In the genomic region with DNA sequence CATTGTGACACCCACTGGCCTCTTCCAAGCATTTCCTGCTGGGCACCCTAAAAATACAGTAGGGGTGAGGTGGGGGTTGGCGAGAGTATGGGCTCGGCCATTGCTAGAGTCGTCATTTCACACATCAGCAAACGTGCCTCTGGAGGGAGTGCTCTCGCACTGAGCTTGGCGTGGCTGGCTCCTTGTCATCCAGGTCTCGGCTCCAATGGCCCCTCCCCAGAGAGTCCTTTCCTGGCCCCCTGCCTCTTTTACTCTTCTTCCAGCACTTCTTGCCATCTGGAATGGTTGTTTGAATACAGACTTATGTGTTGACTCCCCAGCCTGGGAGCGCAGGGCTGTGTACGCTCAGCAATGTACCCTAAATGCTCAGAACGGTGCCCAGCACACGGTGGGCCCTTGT, we compare ENCODE assay signal across 17 cellular contexts. TPM values are rescaled to one million over a fixed set of nuclear protein-coding genes. Genes with fewer than 3 reads are reported as not detected.
A peak's percentile ranks its signal among the peaks of the same experiment; 100 is the strongest.
DNase-seq lines count a peak whose midpoint lies in the region; ATAC-seq and TF ChIP-seq lines count a peak whose summit lies in the region.
"Had no signal": no experiment of that assay in that cellular context is flagged by ENCODE, and none has a peak within 500 bp of the region (broad histone marks: within the 10 kb centered on the region; RNA-seq: fewer than 3 reads in every experiment).

No MANE protein-coding gene starts in this region.

- H3K27ac ChIP-seq in GM23338 (ENCODE audit: low read depth) (no peak overlapping the region), hepatocyte (peak overlapping the region; percentile 97)
- H3K27ac ChIP-seq: SJSA1 had no signal

- no peak for DNase-seq in GM23338 (ENCODE audit: low spot score)
- DNase-seq in NCI-H69 (lab: John Stamatoyannopoulos, UW) = peak; percentile 26
- DNase-seq in hepatocyte (ENCODE audit: low spot score) = no peak
- DNase-seq in posterior vena cava (ENCODE audit: low spot score) = peak; percentile 31
- no peak for DNase-seq in natural killer cell treated with Interleukin-12 subunit alpha and Interleukin-12 subunit beta and Interleukin-15 and Interleukin-18, amount 100 ng/mL, for 72 hours (ENCODE audit: low spot score)
- DNase-seq in nucleus accumbens (lab: John Stamatoyannopoulos, UW) = no peak
- DNase-seq: CD8-positive, alpha-beta memory T cell; Karpas-422; NCI-H1417; NCI-H1930; NCI-H526 treated with DMSO at 0.1 percent for 48 hours; NK-92 treated with Interleukin-12 subunit alpha and Interleukin-12 subunit beta, amount 100 ng/mL, for 24 hours; OCI-M1; RPMI8226 had no signal

- ATAC-seq in GM23338 = peak; percentile 17; the same call in 1 of the 3 replicates
- no peak for ATAC-seq in natural killer cell treated with Interleukin-12 subunit alpha and Interleukin-12 subunit beta and Interleukin-15 and Interleukin-18, amount 100 ng/mL, for 72 hours
- ATAC-seq in HG02970 (IDR thresholded peaks at IDR 0.05; ENCODE audit: low FRiP score, unreplicated experiment) = no peak

- peaks cover 38% of the 10 kb centered on the region for H3K79me2 ChIP-seq in GM23338 (replicated peaks; ENCODE audit: insufficient read depth)
- H3K79me2 ChIP-seq in hepatocyte = peaks cover 40% of the 10 kb centered on the region

- H3K4me1 Mint-ChIP-seq in GM23338 = peaks cover 41% of the 10 kb centered on the region
- no peaks in the 10 kb centered on the region for H3K4me1 Mint-ChIP-seq in natural killer cell treated with Interleukin-12 subunit alpha and Interleukin-12 subunit beta and Interleukin-15 and Interleukin-18, amount 100 ng/mL, for 72 hours (ENCODE audit: low read depth in 2 of 2)
- H3K4me1 Mint-ChIP-seq: CD8-positive, alpha-beta memory T cell had no signal

- intact Hi-C loops in posterior vena cava (cut with DNase I) = no loop called here

- no peaks in the 10 kb centered on the region for H3K9me3 ChIP-seq in hepatocyte (ENCODE audit: low read depth)
- H3K9me3 ChIP-seq: HAP-1, SJSA1 had no signal

- H3K27me3 ChIP-seq in GM23338 (ENCODE audit: insufficient read depth) (no peaks in the 10 kb centered on the region), hepatocyte (no peaks in the 10 kb centered on the region)
- H3K27me3 ChIP-seq: SJSA1 had no signal

- no peak overlapping the region for H2AFZ ChIP-seq in GM23338
- no peak overlapping the region for H2AFZ ChIP-seq in hepatocyte

- no peaks in the 10 kb centered on the region for H3K36me3 Mint-ChIP-seq in GM23338 (ENCODE audit: low read depth)
- no peaks in the 10 kb centered on the region for H3K36me3 Mint-ChIP-seq in natural killer cell treated with Interleukin-12 subunit alpha and Interleukin-12 subunit beta and Interleukin-15 and Interleukin-18, amount 100 ng/mL, for 72 hours
- H3K36me3 Mint-ChIP-seq: CD8-positive, alpha-beta memory T cell had no signal

- no peak overlapping the region for H3K4me3 ChIP-seq in GM23338
- H3K4me3 ChIP-seq in hepatocyte = no peak overlapping the region
- H3K4me3 ChIP-seq: HAP-1, SJSA1 had no signal

- H3K27ac Mint-ChIP-seq in GM23338 = no peak overlapping the region
- no peak overlapping the region for H3K27ac Mint-ChIP-seq in natural killer cell treated with Interleukin-12 subunit alpha and Interleukin-12 subunit beta and Interleukin-15 and Interleukin-18, amount 100 ng/mL, for 72 hours
- H3K27ac Mint-ChIP-seq: CD8-positive, alpha-beta memory T cell had no signal

- H3K27me3 Mint-ChIP-seq in GM23338 (ENCODE audit: insufficient read depth, low read depth, poor library complexity) = peaks cover 12% of the 10 kb centered on the region
- peaks cover 0 to 3% of the 10 kb centered on the region in 2 donors for H3K27me3 Mint-ChIP-seq in natural killer cell treated with Interleukin-12 subunit alpha and Interleukin-12 subunit beta and Interleukin-15 and Interleukin-18, amount 100 ng/mL, for 72 hours

- H4K20me1 ChIP-seq in GM23338 (replicated peaks; ENCODE audit: insufficient read depth) = peaks cover 24% of the 10 kb centered on the region; the same call in 1 of the 2 replicates
- H4K20me1 ChIP-seq in hepatocyte (ENCODE audit: insufficient read depth, poor library complexity, severe bottlenecking) = no peaks in the 10 kb centered on the region

- no peaks in the 10 kb centered on the region for H3F3A ChIP-seq in GM23338 (replicated peaks; ENCODE audit: low read depth)

- H3K9me2 ChIP-seq in GM23338 (ENCODE audit: insufficient read depth) = no peaks in the 10 kb centered on the region
- no peaks in the 10 kb centered on the region for H3K9me2 ChIP-seq in hepatocyte (replicated peaks; ENCODE audit: insufficient read depth)

- H3K4me1 ChIP-seq in GM23338 (ENCODE audit: insufficient read depth) (peaks cover 9% of the 10 kb centered on the region; the same call in 1 of the 2 replicates), hepatocyte (ENCODE audit: insufficient read depth) (peaks cover 76% of the 10 kb centered on the region)

- H3K9me3 Mint-ChIP-seq in GM23338 = no peaks in the 10 kb centered on the region
- H3K9me3 Mint-ChIP-seq in natural killer cell treated with Interleukin-12 subunit alpha and Interleukin-12 subunit beta and Interleukin-15 and Interleukin-18, amount 100 ng/mL, for 72 hours = no peaks in the 10 kb centered on the region
- H3K9me3 Mint-ChIP-seq: CD8-positive, alpha-beta memory T cell had no signal

- H3K36me3 ChIP-seq in GM23338 (ENCODE audit: insufficient read depth) (no peaks in the 10 kb centered on the region), hepatocyte (replicated peaks; ENCODE audit: insufficient read depth, low read depth) (no peaks in the 10 kb centered on the region)
- H3K36me3 ChIP-seq: HAP-1, SJSA1 had no signal

- TF ChIP-seq CTCF in GM23338 (conservative IDR thresholded peaks at IDR 0.05; ENCODE audit: low read depth in 2 of 2) (peak in 1 of 2 experiments; percentile 29; a peak in 2 of 4 replicates), hepatocyte (IDR thresholded peaks at IDR 0.05; ENCODE audit: poor library complexity) (no peak)

- H3K4me2 ChIP-seq in GM23338 = no peak overlapping the region
- H3K4me2 ChIP-seq in hepatocyte = no peak overlapping the region

- H3K4me3 Mint-ChIP-seq in GM23338 = no peak overlapping the region
- no peak overlapping the region for H3K4me3 Mint-ChIP-seq in natural killer cell treated with Interleukin-12 subunit alpha and Interleukin-12 subunit beta and Interleukin-15 and Interleukin-18, amount 100 ng/mL, for 72 hours
- H3K4me3 Mint-ChIP-seq: CD8-positive, alpha-beta memory T cell had no signal

- 84% methylated on average over 11 of the region's 11 CpGs for WGBS in hepatocyte (ENCODE audit: low lambda C conversion rate, missing lambda C conversion rate)

TF ChIP-seq in GM23338, 12 proteins besides CTCF, POLR2A, EP300 and RAD21 (continues in another document):
- TF ChIP-seq ZNF114 (CRISPR knock-in tag; IDR thresholded peaks at IDR 0.05) = no peak
- TF ChIP-seq, protein P1, sequence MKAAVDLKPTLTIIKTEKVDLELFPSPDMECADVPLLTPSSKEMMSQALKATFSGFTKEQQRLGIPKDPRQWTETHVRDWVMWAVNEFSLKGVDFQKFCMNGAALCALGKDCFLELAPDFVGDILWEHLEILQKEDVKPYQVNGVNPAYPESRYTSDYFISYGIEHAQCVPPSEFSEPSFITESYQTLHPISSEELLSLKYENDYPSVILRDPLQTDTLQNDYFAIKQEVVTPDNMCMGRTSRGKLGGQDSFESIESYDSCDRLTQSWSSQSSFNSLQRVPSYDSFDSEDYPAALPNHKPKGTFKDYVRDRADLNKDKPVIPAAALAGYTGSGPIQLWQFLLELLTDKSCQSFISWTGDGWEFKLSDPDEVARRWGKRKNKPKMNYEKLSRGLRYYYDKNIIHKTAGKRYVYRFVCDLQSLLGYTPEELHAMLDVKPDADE (IDR thresholded peaks at IDR 0.05) = no peak
- TF ChIP-seq STAT1 (IDR thresholded peaks at IDR 0.05; ENCODE audit: unreplicated experiment) = no peak

RNA-seq across cellular contexts. Expression of a gene that starts 18.8 kb away (rescaled TPM):
- total RNA-seq in GM23338 (2014; rRNA removed; shearing (Covaris generic)) = 25.2 and 31.2 TPM in 2 replicates
- 8.0 and 8.7 TPM in 2 replicates for polyA plus RNA-seq in GM23338 (2016; fragmentation: Nextera tagmentation; extraction: Ambion mirVana)
- 12.4 and 15.5 TPM in 2 replicates for total RNA-seq in hepatocyte
- 10.9 and 12.7 TPM in 2 replicates for polyA plus RNA-seq in hepatocyte
- total RNA-seq in posterior vena cava = 1 to 10 TPM; 7.1 to 8.4 TPM
- total RNA-seq in natural killer cell treated with Interleukin-12 subunit alpha and Interleukin-12 subunit beta and Interleukin-15 and Interleukin-18, amount 100 ng/mL, for 72 hours = under 1 TPM in 1 of 2 donors, not detected in 1; 0.08 TPM

Comparison
In these comparisons a context has a peak if more than half of its experiments do, and no peak if none do; other contexts are left out.
1. DNase-seq: peak in NCI-H69 (single experiment) and posterior vena cava (single experiment); none in GM23338 (single experiment), hepatocyte (single experiment), natural killer cell treated with Interleukin-12 subunit alpha and Interleukin-12 subunit beta and Interleukin-15 and Interleukin-18, amount 100 ng/mL, for 72 hours (single experiment) and nucleus accumbens (0 of 56).
2. RNA of a gene that starts 18.8 kb away (total RNA-seq): 25.2 to 31.2 TPM in GM23338, 12.4 to 15.5 TPM in hepatocyte and 7.1 to 8.4 TPM in posterior vena cava; 0.08 TPM in natural killer cell treated with Interleukin-12 subunit alpha and Interleukin-12 subunit beta and Interleukin-15 and Interleukin-18, amount 100 ng/mL, for 72 hours; every median in the first group is over 4 times any median in the second.